In the genomic region with DNA sequence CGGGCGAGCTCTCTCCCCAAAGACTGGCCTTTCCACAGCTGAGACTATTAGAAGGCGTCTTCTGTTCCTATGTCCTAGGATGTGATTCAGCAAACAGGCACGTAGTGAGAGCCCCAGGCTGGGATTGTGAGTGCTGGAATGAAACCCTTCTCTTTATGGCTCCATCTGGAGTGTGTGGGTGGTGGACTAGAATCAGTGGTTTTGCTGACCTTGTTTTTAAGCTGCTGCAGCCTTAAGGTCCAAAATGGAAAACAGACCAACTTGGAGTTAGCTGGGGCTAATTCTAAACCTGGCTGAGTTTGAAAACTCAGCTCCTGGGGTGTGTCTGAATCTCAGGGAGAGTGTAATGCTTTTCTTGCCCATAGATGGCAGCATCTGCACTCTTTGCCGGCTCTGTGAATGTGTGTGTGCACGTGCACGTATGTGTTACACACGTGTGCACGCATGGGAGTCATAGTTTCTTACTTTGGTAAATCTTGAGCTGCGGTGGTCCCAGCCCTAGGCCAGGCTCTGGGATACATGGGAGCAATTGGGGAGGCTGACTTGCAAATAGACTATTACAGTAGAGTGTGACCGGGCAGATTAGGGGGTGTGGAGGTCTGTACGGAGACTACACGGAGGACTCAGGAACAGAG, we compare ENCODE assay signal across 8 cellular contexts. TPM values are rescaled to one million over a fixed set of nuclear protein-coding genes. Genes with fewer than 3 reads are reported as not detected.
DNase-seq lines count a peak whose midpoint lies in the region.

No MANE protein-coding gene starts in this region.

- peak; percentile 32 to 33 for DNase-seq in activated CD4-positive, alpha-beta T cell treated with anti-CD3 and anti-CD28 coated beads for 24 hours (ENCODE audit: low read depth in 2 of 2)
- DNase-seq in activated CD4-positive, alpha-beta T cell treated with anti-CD3 and anti-CD28 coated beads, Interleukin-2, amount 50 U/mL, for 4 hours = no peak
- DNase-seq in HT-29 (ENCODE audit: low spot score) = peak; percentile 55
- peak; percentile 41 for DNase-seq in SKM-1 (lab: John Stamatoyannopoulos, UW; ENCODE audit: unreplicated experiment)
- DNase-seq in cerebellar cortex (ENCODE audit: low spot score) = peak; percentile 71
- DNase-seq in stimulated activated CD4-positive, alpha-beta T cell treated with anti-CD3 and anti-CD28 coated beads, Interleukin-2, amount 100 ng/mL, for 24 hours = peak; percentile 32 to 54
- DNase-seq in effector CD8-positive, alpha-beta T cell (lab: John Stamatoyannopoulos, UW) = no peak

- peak overlapping the region; percentile 54 for H3K27ac ChIP-seq in layer of hippocampus (ENCODE audit: low read depth, low read length)

- no peaks in the 10 kb centered on the region for H3K27me3 ChIP-seq in layer of hippocampus (ENCODE audit: control insufficient read depth, insufficient read depth, low read length)

RNA-seq across cellular contexts. Expression of a gene that starts 10.7 kb away (rescaled TPM):
- total RNA-seq in HT-29 (2014; rRNA removed; shearing (Covaris generic)) = 270 and 283 TPM in 2 replicates

Comparison
In these comparisons a context has a peak if more than half of its experiments do, and no peak if none do; other contexts are left out.
1. DNase-seq: peak in activated CD4-positive, alpha-beta T cell treated with anti-CD3 and anti-CD28 coated beads for 24 hours (2 of 2), HT-29 (single experiment), SKM-1 (single experiment), cerebellar cortex (single experiment) and stimulated activated CD4-positive, alpha-beta T cell treated with anti-CD3 and anti-CD28 coated beads, Interleukin-2, amount 100 ng/mL, for 24 hours (2 of 2); none in activated CD4-positive, alpha-beta T cell treated with anti-CD3 and anti-CD28 coated beads, Interleukin-2, amount 50 U/mL, for 4 hours (0 of 2) and effector CD8-positive, alpha-beta T cell (single experiment).